ENCODE assay signal across 9 cellular contexts in the genomic region with DNA sequence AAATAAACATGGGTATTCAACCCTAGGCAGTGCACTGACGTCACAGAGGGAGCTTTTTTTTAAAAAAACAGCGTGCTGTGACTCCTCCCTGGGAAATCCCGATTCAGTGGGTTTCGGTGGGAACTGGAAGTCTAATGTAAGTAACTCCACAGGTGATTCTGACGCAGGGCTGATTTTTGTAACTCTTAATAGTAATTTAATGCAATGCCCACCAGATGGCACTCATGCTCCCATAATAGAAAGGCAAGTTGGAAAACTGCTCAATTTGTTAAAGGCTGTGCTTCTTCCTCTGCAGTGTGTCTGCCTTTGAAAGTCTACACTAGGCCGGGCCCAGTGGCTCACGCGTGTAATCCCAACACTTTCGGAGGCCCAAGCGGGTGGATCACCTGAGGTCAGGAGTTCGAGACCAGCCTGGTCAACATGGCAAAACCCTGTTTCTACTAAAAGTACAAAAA. TPM values are rescaled to one million over a fixed set of nuclear protein-coding genes. Genes with fewer than 3 reads are reported as not detected.
DNase-seq lines count a peak whose midpoint lies in the region; ATAC-seq, FAIRE-seq and TF ChIP-seq lines count a peak whose summit lies in the region.
"Had no signal": no experiment of that assay in that cellular context is flagged by ENCODE, and none has a peak within 500 bp of the region (broad histone marks: within the 10 kb centered on the region; RNA-seq: fewer than 3 reads in every experiment).

No MANE protein-coding gene starts in this region.

- H3K79me2 ChIP-seq in GM12878 (ENCODE audit: control insufficient read depth, insufficient read depth, low read length) = no peaks in the 10 kb centered on the region

- RAD21 ChIA-PET in GM12878 (lab: Charles Lee; ENCODE audit: unreplicated experiment) = interaction anchor here (0.8 kb wide), 1 partner anchor 429 kb away, joined by 3 read pairs; no protein-coding TSS in a partner anchor

- intact Hi-C loops in GM12878 (cut with micrococcal nuclease; ENCODE audit: unreplicated experiment) = loop anchor here (1.0 kb wide), 1 partner anchor 429 kb away; no protein-coding TSS in a partner anchor

- H3K27ac ChIP-seq in GM12878 (ENCODE audit: control insufficient read depth, insufficient read depth) (no peak overlapping the region), small intestine (ENCODE audit: low read depth in 1 of 2, low read length in 1 of 2) (no peak overlapping the region)
- H3K27ac ChIP-seq: BLaER1 treated with 17β-estradiol and CSF1 and Interleukin-3, amounts not matched to agents 10 nM and 100 nM had no signal

- no peak for TF ChIP-seq EP300 in GM12878 (IDR thresholded peaks at IDR 0.05; ENCODE audit: borderline replicate concordance in 1 of 2, control insufficient read depth in 1 of 2, low read depth in 2 of 2, low read length in 2 of 2)

- H3K9ac ChIP-seq in GM12878 (ENCODE audit: control insufficient read depth, insufficient read depth, low read length) = no peak overlapping the region
- H3K9ac ChIP-seq: BLaER1 treated with 17β-estradiol and CSF1 and Interleukin-3, amounts not matched to agents 10 nM and 100 nM had no signal

- H3K4me2 ChIP-seq in GM12878 (ENCODE audit: control insufficient read depth, insufficient read depth) = no peak overlapping the region

- SMC1A ChIA-PET in GM12878 (lab: Charles Lee; ENCODE audit: uncharacterized antibody, unreplicated experiment) = interaction anchor here (0.8 to 1.8 kb wide), 6 partner anchors 11 to 601 kb away, joined by 3 to 6 read pairs (median 4); a partner anchor contains a TSS

- H3K27me3 ChIP-seq in GM12878 (replicated peaks in 1 of 2; ENCODE audit: control insufficient read depth in 2 of 2, insufficient read depth in 2 of 2, low read length in 1 of 2) = no peaks in the 10 kb centered on the region
- H3K27me3 ChIP-seq in small intestine (ENCODE audit: control insufficient read depth in 2 of 2, insufficient read depth in 2 of 2, low read length in 2 of 2) = no peaks in the 10 kb centered on the region
- H3K27me3 ChIP-seq: BLaER1 treated with 17β-estradiol and CSF1 and Interleukin-3, amounts not matched to agents 10 nM and 100 nM had no signal

- no peaks in the 10 kb centered on the region for H4K20me1 ChIP-seq in GM12878 (ENCODE audit: control insufficient read depth, insufficient read depth)
- H4K20me1 ChIP-seq: BLaER1 treated with 17β-estradiol and CSF1 and Interleukin-3, amounts not matched to agents 10 nM and 100 nM had no signal

- FAIRE-seq in GM12878 (lab: Jason Lieb, UNC) (peak; percentile 90), small intestine (lab: Jason Lieb, UNC) (no peak)

- WGBS in GM12878 (ENCODE audit: insufficient coverage, insufficient replicate concordance, low lambda C conversion rate, missing lambda C conversion rate) = 2% methylated on average over 11 of the region's 11 CpGs
- WGBS in small intestine, 3 donors = 11 to 14% (median 13%) methylated on average over 11 of the region's 11 CpGs

- no peak overlapping the region for H2AFZ ChIP-seq in GM12878 (ENCODE audit: control insufficient read depth, low read depth, low read length)

- no peaks in the 10 kb centered on the region for H3K4me1 ChIP-seq in GM12878 (ENCODE audit: control insufficient read depth, insufficient read depth, low read length)
- H3K4me1 ChIP-seq in small intestine (ENCODE audit: control insufficient read depth in 2 of 2, insufficient read depth in 1 of 2, low read depth in 1 of 2, low read length in 1 of 2) = no peaks in the 10 kb centered on the region

- peak; percentile 75 for ATAC-seq in HG02610 (IDR thresholded peaks at IDR 0.05; ENCODE audit: unreplicated experiment)
- ATAC-seq in GM12878 = peak; percentile 90

- DNase-seq in NCI-H2107 treated with DMSO at 0.1 percent for 48 hours (lab: John Stamatoyannopoulos, UW; ENCODE audit: unreplicated experiment) = peak; percentile 68
- DNase-seq in NCI-H2107 (lab: John Stamatoyannopoulos, UW) = no peak
- peak; percentile 49 to 86 (median 63) for DNase-seq in NCI-H1417 (lab: John Stamatoyannopoulos, UW)
- DNase-seq in T-helper 9 cell = peak; percentile 49
- DNase-seq in GM12878 (ENCODE audit: low read depth, low spot score) = peak; percentile 48
- peak; percentile 78 for DNase-seq in iPS DF 4.7 (ENCODE audit: extremely low read depth, low spot score)
- DNase-seq in small intestine = peak; percentile 80

- no peak for TF ChIP-seq POLR2A in GM12878 (IDR thresholded peaks at IDR 0.05; ENCODE audit: low read depth, low read length)

- H3K9me3 ChIP-seq in GM12878 (replicated peaks; ENCODE audit: control insufficient read depth, insufficient read depth, low read length) = no peaks in the 10 kb centered on the region; the same call in 2 of the 3 replicates
- H3K9me3 ChIP-seq in small intestine (ENCODE audit: control insufficient read depth, low read depth) = no peaks in the 10 kb centered on the region

- peak; percentile 50 to 60 (median 51); a peak in 5 of 6 replicates for TF ChIP-seq CTCF in GM12878 (IDR thresholded peaks at IDR 0.05 in 2 of 3, conservative IDR thresholded peaks at IDR 0.05 in 1 of 3; ENCODE audit: control insufficient read depth in 2 of 3, extremely low read depth in 1 of 3, insufficient read depth in 1 of 3, low read depth in 3 of 3, low read length in 3 of 3)

- POLR2A ChIA-PET in GM12878 (lab: Charles Lee) = no interaction called here

- no TSS peak for BruUV-seq in GM12878 (replicated peaks; lab: Mats Ljungman, UMichigan)

- H3K36me3 ChIP-seq in GM12878 (ENCODE audit: control insufficient read depth in 2 of 2, insufficient read depth in 2 of 2, low read length in 1 of 2) (no peaks in the 10 kb centered on the region), small intestine (ENCODE audit: control insufficient read depth in 2 of 2, insufficient read depth in 2 of 2, low read length in 2 of 2) (no peaks in the 10 kb centered on the region)

- no peak overlapping the region for H3K4me3 ChIP-seq in GM12878
- no peak overlapping the region for H3K4me3 ChIP-seq in small intestine (ENCODE audit: low read depth in 1 of 2, low read length in 2 of 2)
- H3K4me3 ChIP-seq: BLaER1 treated with 17β-estradiol and CSF1 and Interleukin-3, amounts not matched to agents 10 nM and 100 nM had no signal

- CTCF ChIA-PET in GM12878 (lab: Yijun Ruan, JAX) = interaction anchor here (1.0 to 2.5 kb wide), 8 partner anchors 11 to 926 kb away, joined by 3 to 15 read pairs (median 6); a partner anchor contains a TSS

- peak; percentile 67 for TF ChIP-seq RAD21 in GM12878 (IDR thresholded peaks at IDR 0.05; ENCODE audit: insufficient read depth, low read depth, low read length)

- in situ Hi-C loops in GM12878 (cut with MboI) = loop anchor here (25.0 kb wide), 1 partner anchor 909 kb away; no protein-coding TSS in a partner anchor

TF ChIP-seq in GM12878, 131 proteins besides CTCF, POLR2A, EP300 and RAD21:
- TF ChIP-seq EZH2 (IDR thresholded peaks at IDR 0.05; ENCODE audit: borderline replicate concordance, control insufficient read depth, low read depth, low read length) (no peak), SMC3 (IDR thresholded peaks at IDR 0.05; ENCODE audit: borderline replicate concordance, low read length) (peak; percentile 67; the same call in 1 of the 2 replicates)

RNA-seq across cellular contexts. Expression of a gene that starts 10.9 kb away (rescaled TPM):
- total RNA-seq in GM12878 (2013; cell fraction: nucleolus; rRNA removed) = 18.1 and 22.4 TPM in 2 replicates
- 49.2 and 58.1 TPM in 2 replicates for total RNA-seq in GM12878 (2014; rRNA removed)
- total RNA-seq in GM12878 (2014; rRNA removed; fragmentation: Illumina TruSeq; extraction: Trizol) = 56.1 and 62.5 TPM in 2 replicates
- total RNA-seq in GM12878 (2021) = 51.4 and 54.2 TPM in 2 replicates
- polyA plus RNA-seq in GM12878 (2011; ENCODE audit: low read depth) = 11.1 TPM
- polyA plus RNA-seq in GM12878 (2011; rRNA removed) = 79.5 and 81.9 TPM in 2 replicates
- polyA plus RNA-seq in GM12878 (2011; cell fraction: cytosol; rRNA removed) = 78.0 and 82.3 TPM in 2 replicates
- polyA plus RNA-seq in GM12878 (2011; cell fraction: nucleus; rRNA removed) = 26.6 and 31.5 TPM in 2 replicates
- polyA plus RNA-seq in GM12878 (2012) = 19.5 and 22.2 TPM in 2 replicates
- 117 and 139 TPM in 2 replicates for polyA plus RNA-seq in GM12878 (2014; fragmentation: Illumina TruSeq; extraction: Trizol)
- polyA plus RNA-seq in GM12878 (2014; fragmentation: Nextera tagmentation; extraction: Ambion mirVana) = 100 to 1,000 TPM in 1 of 2 experiments, 10 to 100 TPM in 1; 80.7 to 139 TPM
- 67.6 and 78.1 TPM in 2 replicates for polyA plus RNA-seq in GM12878 (2014; rRNA removed)
- 100 to 1,000 TPM; 105 to 108 TPM for polyA plus RNA-seq in GM12878 (2016; fragmentation: Nextera tagmentation; extraction: Ambion mirVana)
- polyA minus RNA-seq in GM12878 (2011; rRNA and poly(A)+ RNA removed) = 42.9 and 53.7 TPM in 2 replicates
- 14.8 and 25.7 TPM in 2 replicates for polyA minus RNA-seq in GM12878 (2011; cell fraction: cytosol; rRNA and poly(A)+ RNA removed)
- 8.6 and 13.8 TPM in 2 replicates for polyA minus RNA-seq in GM12878 (2011; cell fraction: nucleus; rRNA and poly(A)+ RNA removed)
- 10 to 100 TPM; 19.2 to 37.0 (median 21.5) TPM for polyA plus RNA-seq in small intestine
